8 cellular contexts compared by ENCODE assay signal in genomic region chr5:95817430-95817829, GRCh38. TPM values are rescaled to one million over a fixed set of nuclear protein-coding genes. Genes with fewer than 3 reads are reported as not detected.
A peak's percentile ranks its signal among the peaks of the same experiment; 100 is the strongest.
DNase-seq lines count a peak whose midpoint lies in the region; ATAC-seq and TF ChIP-seq lines count a peak whose summit lies in the region.

No MANE protein-coding gene starts in this region.

- WGBS in SK-N-SH (ENCODE audit: low lambda C conversion rate): 80% methylated on average over 9 of the region's 12 CpGs

- no peak overlapping the region for H2AFZ ChIP-seq in SK-N-SH (ENCODE audit: low read depth)

- no peak for ATAC-seq in GM21526 (IDR thresholded peaks at IDR 0.05; ENCODE audit: low FRiP score, unreplicated experiment)

- H3K27ac ChIP-seq in SK-N-SH (ENCODE audit: low read depth in 2 of 2, low read length in 1 of 2): no peak overlapping the region

- H3K4me3 ChIP-seq in mononuclear cell (ENCODE audit: low read length) (peak overlapping the region; percentile 98), SK-N-SH (ENCODE audit: low read depth in 2 of 2, low read length in 1 of 2) (no peak overlapping the region)

- TF ChIP-seq RAD21 in SK-N-SH (IDR thresholded peaks at IDR 0.05; ENCODE audit: low read length): no peak

- H3K27me3 ChIP-seq in mononuclear cell (ENCODE audit: insufficient read depth, low read length): no peaks in the 10 kb centered on the region
- no peaks in the 10 kb centered on the region for H3K27me3 ChIP-seq in SK-N-SH (ENCODE audit: insufficient read depth)

- no peak for TF ChIP-seq EP300 in SK-N-SH (IDR thresholded peaks at IDR 0.05; ENCODE audit: borderline replicate concordance in 1 of 2, low read depth in 1 of 2, low read length in 1 of 2)

- H4K20me1 ChIP-seq in SK-N-SH (ENCODE audit: insufficient read depth): no peaks in the 10 kb centered on the region

- H3F3A ChIP-seq in SK-N-SH (replicated peaks; ENCODE audit: insufficient read depth): peaks cover 2% of the 10 kb centered on the region

- H3K79me2 ChIP-seq in SK-N-SH (ENCODE audit: insufficient read depth): peaks cover 14% of the 10 kb centered on the region; the same call in 1 of the 2 replicates

- H3K9me3 ChIP-seq in mononuclear cell (ENCODE audit: low read depth, low read length) (no peaks in the 10 kb centered on the region), SK-N-SH (no peaks in the 10 kb centered on the region)

- H3K9ac ChIP-seq in SK-N-SH: no peak overlapping the region

- POLR2A ChIA-PET in SK-N-SH (lab: Yijun Ruan, JAX): no interaction called here

- in situ Hi-C loops in ACHN (cut with HindIII; ENCODE audit: low pct_ligation_motif_present, low pct_unique_long_range_greater_than_20kb, low sequenced_read_pairs): no loop called here

- H3K4me1 ChIP-seq in mononuclear cell (ENCODE audit: insufficient read depth, low read length): peaks cover 86% of the 10 kb centered on the region
- peaks cover 6 to 7% of the 10 kb centered on the region in 2 experiments; a peak in 3 of 4 replicates for H3K4me1 ChIP-seq in SK-N-SH (ENCODE audit: control insufficient read depth in 1 of 2, insufficient read depth in 2 of 2, low read depth in 1 of 2, low read length in 1 of 2)

- no peak for TF ChIP-seq CTCF in SK-N-SH (IDR thresholded peaks at IDR 0.05)

- no peak overlapping the region for H3K4me2 ChIP-seq in SK-N-SH

- no peaks in the 10 kb centered on the region for H3K9me2 ChIP-seq in SK-N-SH

- DNase-seq in ACHN: peak; percentile 81
- peak; percentile 35 for DNase-seq in NCI-H2029 treated with DMSO at 0.1 percent for 48 hours (lab: John Stamatoyannopoulos, UW)
- peak; percentile 81 for DNase-seq in astrocyte of the hippocampus (ENCODE audit: low read depth, low spot score)
- DNase-seq in SK-N-SH: no peak
- no peak for DNase-seq in NCI-H1694 (lab: John Stamatoyannopoulos, UW)
- no peak for DNase-seq in GM19240 (ENCODE audit: insufficient read length, low spot score)

- CTCF ChIA-PET in SK-N-SH (lab: Yijun Ruan, JAX): interaction anchor here (0.6 to 4.5 kb wide), 4 partner anchors 36 to 174 kb away, joined by 3 to 28 read pairs (median 3); no protein-coding TSS in a partner anchor

- peaks cover 2 to 5% of the 10 kb centered on the region in 2 experiments for H3K36me3 ChIP-seq in SK-N-SH (replicated peaks in 1 of 2; ENCODE audit: control insufficient read depth in 1 of 2, insufficient read depth in 2 of 2, low read length in 1 of 2)

TF ChIP-seq in SK-N-SH, 30 proteins besides CTCF, POLR2A, EP300 and RAD21:
- TF ChIP-seq RFX5 (IDR thresholded peaks at IDR 0.05; ENCODE audit: low read length) (no peak), CHD2 (IDR thresholded peaks at IDR 0.05; ENCODE audit: low read length, partially characterized antibody) (no peak), USF1 (IDR thresholded peaks at IDR 0.05; ENCODE audit: borderline replicate concordance, low read depth) (no peak), RCOR1 (IDR thresholded peaks at IDR 0.05; ENCODE audit: low read length) (no peak), ELF1 (IDR thresholded peaks at IDR 0.05) (no peak), POLR2AphosphoS5 (IDR thresholded peaks at IDR 0.05; ENCODE audit: low read depth, low read length) (no peak)

RNA-seq across cellular contexts. Expression of gene GLRX, which starts 5.1 kb away (rescaled TPM):
- total RNA-seq in mononuclear cell: 28.8 TPM
- polyA plus RNA-seq in SK-N-SH (2012; rRNA removed): 40.0 and 50.9 TPM in 2 replicates
- 49.0 and 49.6 TPM in 2 replicates for polyA plus RNA-seq in SK-N-SH (2012; cell fraction: cytosol; rRNA removed)
- polyA plus RNA-seq in SK-N-SH (2012; cell fraction: nucleus; rRNA removed): 14.3 and 23.7 TPM in 2 replicates

Comparison
In these comparisons a context has a peak if more than half of its experiments do, and no peak if none do; other contexts are left out.
1. DNase-seq: peak in ACHN (single experiment), NCI-H2029 treated with DMSO at 0.1 percent for 48 hours (single experiment) and astrocyte of the hippocampus (single experiment); none in SK-N-SH (single experiment), NCI-H1694 (single experiment) and GM19240 (single experiment).